Comparison of ENCODE assay signal across 16 cellular contexts in the genomic region with DNA sequence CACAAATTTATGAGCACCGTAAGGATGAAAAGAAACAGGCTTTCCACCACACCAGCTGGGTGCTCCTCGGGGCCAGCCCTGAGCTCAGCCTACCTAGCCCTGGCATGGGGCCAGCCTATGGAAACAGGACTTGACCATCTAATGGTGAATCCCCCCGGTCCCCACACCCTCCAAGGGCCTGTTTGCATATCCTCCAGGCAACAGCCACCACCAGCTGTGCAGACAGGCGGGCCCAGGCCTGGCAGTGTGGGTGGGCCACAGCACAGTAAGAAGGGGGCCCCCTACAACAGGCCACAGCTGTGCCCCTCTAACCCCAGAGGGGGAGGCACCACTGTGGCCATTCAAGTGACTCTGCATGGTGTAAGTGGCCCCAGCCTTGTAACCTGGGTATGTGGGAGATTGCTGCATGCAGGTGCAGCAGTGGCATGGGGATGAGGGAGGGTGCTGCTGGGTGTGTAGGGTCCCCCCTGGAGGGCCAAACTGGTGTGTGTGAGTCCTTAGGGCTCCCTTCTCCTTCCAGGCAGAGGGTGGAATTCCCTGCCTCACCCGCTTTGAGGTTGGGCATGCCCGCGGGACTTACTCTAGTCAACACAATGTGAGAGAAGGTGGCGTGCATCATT.
"Had no signal": no experiment of that assay in that cellular context is flagged by ENCODE, and none has a peak within 500 bp of the region (broad histone marks: within the 10 kb centered on the region; RNA-seq: fewer than 3 reads in every experiment).

No MANE protein-coding gene starts in this region.

- H3K27me3 Mint-ChIP-seq: activated naive CD4-positive, alpha-beta T cell treated with anti-CD3 and anti-CD28 coated beads, Interleukin-2, amount 50 U/mL, for 24 hours had no signal

- H3K4me1 Mint-ChIP-seq: activated naive CD4-positive, alpha-beta T cell treated with anti-CD3 and anti-CD28 coated beads, Interleukin-2, amount 50 U/mL, for 24 hours; neural crest cell had no signal

- H3K9me3 ChIP-seq: ascending aorta, breast epithelium, gastrocnemius medialis, left lung, prostate gland, right atrium auricular region, testis, upper lobe of left lung had no signal

- H3K4me3 ChIP-seq: ascending aorta, breast epithelium, gastrocnemius medialis, left lung, prostate gland, right atrium auricular region, testis, upper lobe of left lung had no signal

- H3K27ac ChIP-seq: ascending aorta, breast epithelium, gastrocnemius medialis, left lung, prostate gland, right atrium auricular region, testis, upper lobe of left lung had no signal

- H3K27me3 ChIP-seq: ascending aorta, breast epithelium, gastrocnemius medialis, left lung, right atrium auricular region, testis, upper lobe of left lung had no signal

- ATAC-seq: activated CD4-positive, CD25-positive, alpha-beta regulatory T cell treated with anti-CD3 and anti-CD28 coated beads, Interleukin-2, amount 50 U/mL, for 24 hours; esophagus mucosa; gastrocnemius medialis; left lung had no signal

- H3K27ac Mint-ChIP-seq: activated naive CD4-positive, alpha-beta T cell treated with anti-CD3 and anti-CD28 coated beads, Interleukin-2, amount 50 U/mL, for 24 hours had no signal

- H3K9me3 Mint-ChIP-seq: activated naive CD4-positive, alpha-beta T cell treated with anti-CD3 and anti-CD28 coated beads, Interleukin-2, amount 50 U/mL, for 24 hours; neural crest cell had no signal

- H3K36me3 ChIP-seq: breast epithelium, left lung, prostate gland, right atrium auricular region had no signal

- H3K4me3 Mint-ChIP-seq: activated naive CD4-positive, alpha-beta T cell treated with anti-CD3 and anti-CD28 coated beads, Interleukin-2, amount 50 U/mL, for 24 hours; neural crest cell had no signal

- H3K36me3 Mint-ChIP-seq: activated naive CD4-positive, alpha-beta T cell treated with anti-CD3 and anti-CD28 coated beads, Interleukin-2, amount 50 U/mL, for 24 hours had no signal

- H3K4me1 ChIP-seq: ascending aorta, breast epithelium, left lung, prostate gland, right atrium auricular region, upper lobe of left lung had no signal

- DNase-seq: activated gamma-delta T cell; cortex of kidney; effector CD4-positive, alpha-beta T cell; gastrocnemius medialis; head of caudate nucleus; left lung; testis had no signal
